In the genomic region with DNA sequence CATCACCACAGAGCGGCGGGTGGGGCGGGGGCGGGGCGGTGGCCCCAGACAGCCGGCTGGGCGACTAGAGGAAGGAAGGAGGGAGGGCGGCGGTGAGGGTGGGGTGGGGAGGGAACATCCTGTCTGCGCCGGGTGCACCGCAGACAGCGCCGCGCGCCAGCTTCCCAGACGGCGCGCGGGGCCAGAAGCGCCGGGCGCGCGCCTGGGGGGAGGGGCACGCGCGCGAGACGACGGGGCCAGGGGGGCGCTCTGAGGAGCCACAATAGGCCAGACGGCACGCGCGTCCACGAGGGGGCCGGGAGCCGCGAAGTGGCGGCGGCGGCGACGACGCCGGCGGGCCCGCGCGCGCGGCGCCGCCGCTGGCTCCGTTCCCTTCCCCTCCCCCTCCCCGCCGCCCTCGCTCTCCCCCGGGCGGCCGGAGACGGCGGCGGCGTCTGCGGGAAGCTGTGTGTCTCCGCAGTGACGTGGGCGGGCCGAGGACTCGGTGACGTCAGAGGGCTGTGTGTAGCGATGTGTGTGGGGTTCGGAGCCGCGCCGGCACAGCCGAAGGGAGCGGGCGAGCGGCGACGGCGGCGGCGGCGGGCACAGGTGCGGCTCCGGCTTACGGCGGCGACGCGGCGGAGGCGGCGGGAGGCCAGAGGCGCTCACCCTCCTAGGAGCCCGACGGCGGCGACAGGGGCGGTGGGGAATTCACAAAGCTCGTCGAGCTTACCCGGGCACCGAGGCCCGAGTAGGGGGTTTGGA, we compare ENCODE assay signal across 8 cellular contexts. TPM values are rescaled to one million over a fixed set of nuclear protein-coding genes. Genes with fewer than 3 reads are reported as not detected.
DNase-seq lines count a peak whose midpoint lies in the region; ATAC-seq and TF ChIP-seq lines count a peak whose summit lies in the region.

A gene with protein sequence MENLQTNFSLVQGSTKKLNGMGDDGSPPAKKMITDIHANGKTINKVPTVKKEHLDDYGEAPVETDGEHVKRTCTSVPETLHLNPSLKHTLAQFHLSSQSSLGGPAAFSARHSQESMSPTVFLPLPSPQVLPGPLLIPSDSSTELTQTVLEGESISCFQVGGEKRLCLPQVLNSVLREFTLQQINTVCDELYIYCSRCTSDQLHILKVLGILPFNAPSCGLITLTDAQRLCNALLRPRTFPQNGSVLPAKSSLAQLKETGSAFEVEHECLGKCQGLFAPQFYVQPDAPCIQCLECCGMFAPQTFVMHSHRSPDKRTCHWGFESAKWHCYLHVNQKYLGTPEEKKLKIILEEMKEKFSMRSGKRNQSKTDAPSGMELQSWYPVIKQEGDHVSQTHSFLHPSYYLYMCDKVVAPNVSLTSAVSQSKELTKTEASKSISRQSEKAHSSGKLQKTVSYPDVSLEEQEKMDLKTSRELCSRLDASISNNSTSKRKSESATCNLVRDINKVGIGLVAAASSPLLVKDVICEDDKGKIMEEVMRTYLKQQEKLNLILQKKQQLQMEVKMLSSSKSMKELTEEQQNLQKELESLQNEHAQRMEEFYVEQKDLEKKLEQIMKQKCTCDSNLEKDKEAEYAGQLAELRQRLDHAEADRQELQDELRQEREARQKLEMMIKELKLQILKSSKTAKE (plus strand): TSS at position 540 of the 744 bp plus-strand sequence. CDS start 2,617 bp downstream, outside the sequence.

- ATAC-seq in GM19351 (IDR thresholded peaks at IDR 0.05; ENCODE audit: unreplicated experiment) (peak; percentile 56), HG03520 (IDR thresholded peaks at IDR 0.05; ENCODE audit: unreplicated experiment) (peak; percentile 48), left lobe of liver (peak; percentile 68)

- H3K27ac ChIP-seq in BLaER1 (peak within 1 kb of the TSS; percentile 99), coronary artery (peak within 1 kb of the TSS; percentile 95 to 100)

- H3K36me3 Mint-ChIP-seq in activated CD4-positive, alpha-beta T cell treated with anti-CD3 and anti-CD28 coated beads, Interleukin-2, amount 10 ng/mL, durations not matched to agents 7 days and 5 days (ENCODE audit: low read depth): peaks cover 31% of the 10 kb centered on the region

- H3K27me3 ChIP-seq in BLaER1: no peaks in the 10 kb centered on the region

- peaks cover 4% of the 10 kb centered on the region for H3K27me3 Mint-ChIP-seq in activated CD4-positive, alpha-beta T cell treated with anti-CD3 and anti-CD28 coated beads, Interleukin-2, amount 10 ng/mL, durations not matched to agents 7 days and 5 days

- H3K4me3 ChIP-seq in BLaER1 (peak within 1 kb of the TSS; percentile 92), coronary artery (peak within 1 kb of the TSS; percentile 99)

- H3K4me1 ChIP-seq in BLaER1: peaks cover 75% of the 10 kb centered on the region

- POLR2A ChIA-PET in activated CD4-positive, alpha-beta T cell treated with anti-CD3 and anti-CD28 coated beads, Interleukin-2, amount 10 ng/mL, durations not matched to agents 7 days and 5 days (lab: Charles Lee): interaction anchor here (0.6 kb wide), 1 partner anchor 177 kb away, joined by 6 read pairs; no protein-coding TSS in a partner anchor

- peak within 1 kb of the TSS; percentile 94 for H3K4me3 Mint-ChIP-seq in activated CD4-positive, alpha-beta T cell treated with anti-CD3 and anti-CD28 coated beads, Interleukin-2, amount 10 ng/mL, durations not matched to agents 7 days and 5 days

- peaks cover 23% of the 10 kb centered on the region for H3K36me3 ChIP-seq in BLaER1

- H3K4me1 Mint-ChIP-seq in activated CD4-positive, alpha-beta T cell treated with anti-CD3 and anti-CD28 coated beads, Interleukin-2, amount 10 ng/mL, durations not matched to agents 7 days and 5 days: peaks cover 40% of the 10 kb centered on the region

- no peak for TF ChIP-seq CTCF in coronary artery (IDR thresholded peaks at IDR 0.05)

- peaks cover 5% of the 10 kb centered on the region for H3K9me3 Mint-ChIP-seq in activated CD4-positive, alpha-beta T cell treated with anti-CD3 and anti-CD28 coated beads, Interleukin-2, amount 10 ng/mL, durations not matched to agents 7 days and 5 days

- peaks cover 3% of the 10 kb centered on the region; the same call in 1 of the 2 replicates for H3K9me3 ChIP-seq in BLaER1

- H3K9ac ChIP-seq in BLaER1: peak within 1 kb of the TSS; percentile 96

- peaks cover 35% of the 10 kb centered on the region; the same call in 1 of the 2 replicates for H4K20me1 ChIP-seq in BLaER1

- DNase-seq in NCI-H526 treated with DMSO at 0.1 percent for 48 hours (lab: John Stamatoyannopoulos, UW): peak; percentile 92
- DNase-seq in activated CD4-positive, alpha-beta T cell treated with anti-CD3 and anti-CD28 coated beads, Interleukin-2, amount 10 ng/mL, durations not matched to agents 7 days and 5 days: peak; percentile 94
- DNase-seq in coronary artery (ENCODE audit: low spot score): peak; percentile 98
- DNase-seq in left lobe of liver (ENCODE audit: low spot score): peak; percentile 98
- DNase-seq in stimulated activated CD4-positive, alpha-beta T cell treated with anti-CD3 and anti-CD28 coated beads, Interleukin-2, amount 100 ng/mL, for 24 hours: peak; percentile 96

- CTCF ChIA-PET in activated CD4-positive, alpha-beta T cell treated with anti-CD3 and anti-CD28 coated beads, Interleukin-2, amount 10 ng/mL, durations not matched to agents 7 days and 5 days (lab: Charles Lee): interaction anchor here (0.6 to 2.4 kb wide), 9 partner anchors 9 to 171 kb away, joined by 3 to 6 read pairs (median 4); no protein-coding TSS in a partner anchor

- H3K27ac Mint-ChIP-seq in activated CD4-positive, alpha-beta T cell treated with anti-CD3 and anti-CD28 coated beads, Interleukin-2, amount 10 ng/mL, durations not matched to agents 7 days and 5 days: peak within 1 kb of the TSS; percentile 98

- peak within 1 kb of the TSS; percentile 93 for H3K4me2 ChIP-seq in BLaER1

RNA-seq across cellular contexts. Expression of the gene that starts here (rescaled TPM):
- total RNA-seq in activated CD4-positive, alpha-beta T cell treated with anti-CD3 and anti-CD28 coated beads, Interleukin-2, amount 10 ng/mL, durations not matched to agents 7 days and 5 days: 10 to 100 TPM; 15.9 to 19.1 TPM
- total RNA-seq in left lobe of liver: 22.4 TPM

Comparison
In these comparisons a context has a peak if more than half of its experiments do, and no peak if none do; other contexts are left out.
1. Peak in every context shown above with its lines: DNase-seq, ATAC-seq, H3K4me3 ChIP-seq and H3K27ac ChIP-seq.